8 cellular contexts compared by ENCODE assay signal in genomic region chr11:62770778-62771143, GRCh38. TPM values are rescaled to one million over a fixed set of nuclear protein-coding genes. Genes with fewer than 3 reads are reported as not detected.
DNase-seq lines count a peak whose midpoint lies in the region; ATAC-seq, FAIRE-seq and TF ChIP-seq lines count a peak whose summit lies in the region.

No MANE protein-coding gene starts in this region.

- intact Hi-C loops in left lung (cut with DNase I), result no loop called here

- DNase-seq in NOMO-1 treated with dmso at 0.1 percent for 144 hours (lab: John Stamatoyannopoulos, UW; ENCODE audit: unreplicated experiment), result peak; percentile 51
- DNase-seq in bronchial epithelial cell (ENCODE audit: low read depth), result no peak
- DNase-seq in left lung, result peak in 1 of 2 donors; percentile 44
- peak in 37 of 49 donors; percentile 14 to 79 (median 50) for DNase-seq in substantia nigra (lab: John Stamatoyannopoulos, UW)
- no peak for DNase-seq in putamen (ENCODE audit: low spot score)

- FAIRE-seq in bronchial epithelial cell (lab: Jason Lieb, UNC), result no peak

- H3K9me3 ChIP-seq in left lung, result no peaks in the 10 kb centered on the region

- H3K36me3 ChIP-seq in ACC112 (ENCODE audit: insufficient read depth, low read length) (peaks cover 7% of the 10 kb centered on the region; the same call in 1 of the 2 replicates), bronchial epithelial cell (ENCODE audit: control insufficient read depth, insufficient read depth, low read length) (peaks cover 8% of the 10 kb centered on the region), left lung (peaks cover 0 to 32% of the 10 kb centered on the region in 2 donors)

- H3K27ac ChIP-seq in ACC112 (ENCODE audit: low read depth, low read length) (peak overlapping the region; percentile 83), left lung (peak overlapping the region; percentile 91 to 94), substantia nigra (ENCODE audit: low read depth, low read length, poor library complexity, severe bottlenecking) (peak overlapping the region; percentile 93)

- peaks cover 8% of the 10 kb centered on the region for H3K79me2 ChIP-seq in ACC112 (ENCODE audit: control insufficient read depth, insufficient read depth, low read length, unreplicated experiment)

- H3K4me3 ChIP-seq in ACC112 (ENCODE audit: low read depth, low read length) (peak overlapping the region; percentile 79), bronchial epithelial cell (ENCODE audit: low read depth, low read length) (peak overlapping the region; percentile 78), left lung (peak overlapping the region; percentile 52 to 72)

- peak; percentile 3 for ATAC-seq in GM18873 (IDR thresholded peaks at IDR 0.05; ENCODE audit: low FRiP score, unreplicated experiment)
- peak; percentile 30 for ATAC-seq in left lung
- no peak for ATAC-seq in HG02884 (IDR thresholded peaks at IDR 0.05; ENCODE audit: unreplicated experiment)

- TF ChIP-seq CTCF in bronchial epithelial cell (IDR thresholded peaks at IDR 0.05; ENCODE audit: insufficient read depth, low read length, severe bottlenecking) (no peak), left lung (IDR thresholded peaks at IDR 0.05) (no peak)

- H3K4me1 ChIP-seq in ACC112 (ENCODE audit: control insufficient read depth, insufficient read depth, low read length, unreplicated experiment), result peaks cover 5% of the 10 kb centered on the region
- H3K4me1 ChIP-seq in left lung, result peaks cover 16 to 42% of the 10 kb centered on the region in 2 donors

- H3K27me3 ChIP-seq in ACC112 (ENCODE audit: insufficient read depth, low read length) (no peaks in the 10 kb centered on the region), bronchial epithelial cell (ENCODE audit: control insufficient read depth, insufficient read depth, low read length) (no peaks in the 10 kb centered on the region), left lung (no peaks in the 10 kb centered on the region)

- H2AFZ ChIP-seq in ACC112 (ENCODE audit: low read length, unreplicated experiment), result peak overlapping the region; percentile 46

RNA-seq across cellular contexts. Expression of gene TAF6L, which starts 0.4 kb away (rescaled TPM):
- 16.6 and 17.1 TPM in 2 replicates for total RNA-seq in bronchial epithelial cell
- 10 to 100 TPM; 14.5 to 24.9 TPM for total RNA-seq in left lung

RNA-seq across cellular contexts. Expression of gene POLR2G, which starts 9.4 kb away (rescaled TPM):
- total RNA-seq in bronchial epithelial cell (102 and 121 TPM in 2 replicates), left lung (10 to 100 TPM; 64.9 to 70.3 TPM)

RNA-seq across cellular contexts. Expression of gene TMEM179B, which starts 16.4 kb away (rescaled TPM):
- total RNA-seq in bronchial epithelial cell (19.0 and 30.0 TPM in 2 replicates), left lung (10 to 100 TPM; 52.7 to 58.7 TPM)

RNA-seq across cellular contexts. Expression of gene ZBTB3, which starts 16.8 kb away (rescaled TPM):
- total RNA-seq in bronchial epithelial cell, result 11.0 and 11.6 TPM in 2 replicates
- 10 to 100 TPM; 11.2 TPM for total RNA-seq in left lung

RNA-seq across cellular contexts. Expression of gene TMEM223, which starts 21.0 kb away (rescaled TPM):
- total RNA-seq in bronchial epithelial cell (18.6 and 19.5 TPM in 2 replicates), left lung (10 to 100 TPM; 15.7 to 16.2 TPM)

Comparison
In these comparisons a context has a peak if more than half of its experiments do, and no peak if none do; other contexts are left out.
1. DNase-seq: peak in NOMO-1 treated with dmso at 0.1 percent for 144 hours (single experiment) and substantia nigra (37 of 49); none in bronchial epithelial cell (single experiment) and putamen (single experiment).
2. Peak in every context shown above with its lines, with median percentiles within 50 percentile points of each other: H3K27ac ChIP-seq and H3K4me3 ChIP-seq.